Comparison of ENCODE assay signal across 12 cellular contexts in the genomic region with DNA sequence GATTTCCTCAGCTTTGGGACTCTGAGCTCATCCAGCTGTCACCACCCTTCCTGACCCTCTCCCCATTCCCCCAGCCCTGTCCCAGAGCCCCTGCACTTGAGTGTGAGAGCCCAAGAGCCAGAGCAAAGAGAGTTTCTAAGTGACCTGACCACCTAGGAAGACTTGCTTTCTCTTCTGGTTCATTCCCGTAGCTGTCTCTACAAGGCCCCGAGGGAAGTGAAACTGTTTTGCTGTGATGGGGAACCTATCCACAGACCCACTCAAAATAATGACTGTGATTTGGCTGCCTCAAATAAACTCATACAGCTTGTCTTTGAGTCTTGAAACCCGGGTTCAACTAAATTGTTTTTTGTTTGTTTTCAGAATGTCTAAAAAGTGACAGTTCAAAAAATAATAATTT.
DNase-seq lines count a peak whose midpoint lies in the region; ATAC-seq and TF ChIP-seq lines count a peak whose summit lies in the region.
"Had no signal": no experiment of that assay in that cellular context is flagged by ENCODE, and none has a peak within 500 bp of the region (broad histone marks: within the 10 kb centered on the region; RNA-seq: fewer than 3 reads in every experiment).

No MANE protein-coding gene starts in this region.

- H2AFZ ChIP-seq in Karpas-422 (ENCODE audit: low read length) = no peak overlapping the region

- H3K4me3 Mint-ChIP-seq in CD8-positive, alpha-beta memory T cell = no peak overlapping the region

- POLR2A ChIA-PET in CD8-positive, alpha-beta memory T cell (lab: Charles Lee) = no interaction called here

- H3K9me3 Mint-ChIP-seq in CD8-positive, alpha-beta memory T cell = no peaks in the 10 kb centered on the region

- H4K20me1 ChIP-seq in Karpas-422 (ENCODE audit: insufficient read depth, low read depth, low read length) = no peaks in the 10 kb centered on the region

- peaks cover 0 to 80% (median 21%) of the 10 kb centered on the region in 3 donors for H3K36me3 Mint-ChIP-seq in CD8-positive, alpha-beta memory T cell

- H3K27me3 Mint-ChIP-seq in CD8-positive, alpha-beta memory T cell = no peaks in the 10 kb centered on the region

- H3K9ac ChIP-seq in Karpas-422 (ENCODE audit: low read length) = peak overlapping the region; percentile 34; the same call in 1 of the 2 replicates

- intact Hi-C loops in mucosa of descending colon (cut with DNase I, micrococcal nuclease) = no loop called here

- no peak overlapping the region for H3K4me3 ChIP-seq in GM06990 (replicated peaks; ENCODE audit: low read depth, low read length)
- no peak overlapping the region for H3K4me3 ChIP-seq in Karpas-422 (ENCODE audit: low read length)
- no peak overlapping the region for H3K4me3 ChIP-seq in mucosa of descending colon
- H3K4me3 ChIP-seq in CD8-positive, alpha-beta memory T cell (ENCODE audit: low read length) = no peak overlapping the region
- H3K4me3 ChIP-seq: A549, skin epidermis had no signal

- peak; percentile 19 for DNase-seq in GM06990 (ENCODE audit: extremely low read depth, insufficient read length)
- DNase-seq in Karpas-422 = peak; percentile 68
- DNase-seq in activated T-cell treated with anti-CD3 and anti-CD28 coated beads for 4 hours = no peak
- no peak for DNase-seq in mucosa of descending colon
- DNase-seq in hypothalamus (lab: John Stamatoyannopoulos, UW) = no peak
- no peak for DNase-seq in CD8-positive, alpha-beta memory T cell
- DNase-seq: GOT3, KG1 had no signal

- H3K9me3 ChIP-seq in Karpas-422 (ENCODE audit: low read length) (no peaks in the 10 kb centered on the region), mucosa of descending colon (no peaks in the 10 kb centered on the region)
- no peaks in the 10 kb centered on the region for H3K9me3 ChIP-seq in CD8-positive, alpha-beta memory T cell (ENCODE audit: low read length)
- H3K9me3 ChIP-seq: A549 had no signal

- no peak for TF ChIP-seq CTCF in GM06990 (IDR thresholded peaks at IDR 0.05; ENCODE audit: insufficient read depth, low read length, poor library complexity, severe bottlenecking)
- TF ChIP-seq CTCF in mucosa of descending colon (IDR thresholded peaks at IDR 0.05) = no peak

- CTCF ChIA-PET in CD8-positive, alpha-beta memory T cell (lab: Charles Lee) = interaction anchor here (1.1 to 1.9 kb wide), 2 partner anchors 10 to 277 kb away, joined by 3 to 6 read pairs; no protein-coding TSS in a partner anchor

- no peaks in the 10 kb centered on the region for H3K79me2 ChIP-seq in Karpas-422 (ENCODE audit: low read length)

- H3K4me2 ChIP-seq in Karpas-422 (ENCODE audit: low read depth, low read length, poor library complexity, severe bottlenecking) = peak overlapping the region; percentile 2
- H3K4me2 ChIP-seq: A549 had no signal

- H3K27me3 ChIP-seq in GM06990 (replicated peaks; ENCODE audit: control insufficient read depth, insufficient read depth, low read length) (no peaks in the 10 kb centered on the region), Karpas-422 (ENCODE audit: low read length) (no peaks in the 10 kb centered on the region)
- no peaks in the 10 kb centered on the region for H3K27me3 ChIP-seq in CD8-positive, alpha-beta memory T cell (ENCODE audit: insufficient read depth, low read length, poor library complexity, severe bottlenecking)

- H3K27ac ChIP-seq in Karpas-422 (ENCODE audit: low read length) = no peak overlapping the region
- no peak overlapping the region for H3K27ac ChIP-seq in CD8-positive, alpha-beta memory T cell (ENCODE audit: low read depth, low read length)
- H3K27ac ChIP-seq: A549, skin epidermis had no signal

- ATAC-seq in GM19351 (IDR thresholded peaks at IDR 0.05; ENCODE audit: unreplicated experiment) = peak; percentile 92
- peak; percentile 73 for ATAC-seq in HG02840 (IDR thresholded peaks at IDR 0.05; ENCODE audit: low FRiP score, unreplicated experiment)
- ATAC-seq in mucosa of descending colon = no peak
- ATAC-seq: A549 had no signal

- no peaks in the 10 kb centered on the region for H3K9me2 ChIP-seq in Karpas-422 (replicated peaks; ENCODE audit: insufficient read depth, low read length)

- no peaks in the 10 kb centered on the region for H3K4me1 Mint-ChIP-seq in CD8-positive, alpha-beta memory T cell

- H3K27ac Mint-ChIP-seq in CD8-positive, alpha-beta memory T cell = peak overlapping the region in 2 of 8 donors; percentile 45 to 58

- peaks cover 12% of the 10 kb centered on the region for H3K4me1 ChIP-seq in Karpas-422 (ENCODE audit: low read length)
- H3K4me1 ChIP-seq in mucosa of descending colon (ENCODE audit: low read depth) = no peaks in the 10 kb centered on the region
- H3K4me1 ChIP-seq in CD8-positive, alpha-beta memory T cell (ENCODE audit: insufficient read depth, low read length) = no peaks in the 10 kb centered on the region

- H3K36me3 ChIP-seq in GM06990 (ENCODE audit: control insufficient read depth, insufficient read depth, low read length) = no peaks in the 10 kb centered on the region
- H3K36me3 ChIP-seq in Karpas-422 (ENCODE audit: insufficient read depth, low read length) = no peaks in the 10 kb centered on the region; the same call in 1 of the 2 replicates
- H3K36me3 ChIP-seq in mucosa of descending colon (ENCODE audit: low read depth) = no peaks in the 10 kb centered on the region
- no peaks in the 10 kb centered on the region for H3K36me3 ChIP-seq in CD8-positive, alpha-beta memory T cell (ENCODE audit: insufficient read depth, low read length)

Comparison
In these comparisons a context has a peak if more than half of its experiments do, and no peak if none do; other contexts are left out.
1. DNase-seq: peak in GM06990 (single experiment) and Karpas-422 (single experiment); none in activated T-cell treated with anti-CD3 and anti-CD28 coated beads for 4 hours (single experiment), mucosa of descending colon (0 of 3), hypothalamus (0 of 51) and CD8-positive, alpha-beta memory T cell (0 of 5).